ENCODE assay signal across 1 cellular context in genomic region chr15:25903024-25903581, GRCh38.
TF ChIP-seq lines count a peak whose summit lies in the region.

No MANE protein-coding gene starts in this region.

TF ChIP-seq in HepG2, 621 proteins besides CTCF, POLR2A, EP300 and RAD21:
- TF ChIP-seq RXRB (CRISPR knock-in tag; IDR thresholded peaks at IDR 0.05; ENCODE audit: borderline replicate concordance) (peak; percentile 23; the same call in 1 of the 2 replicates), KDM5A (IDR thresholded peaks at IDR 0.05; ENCODE audit: borderline replicate concordance, low read length) (no peak)
TF ChIP-seq in HepG2: peak in this region for 1.
